ENCODE assay signal across 23 cellular contexts in the genomic region with DNA sequence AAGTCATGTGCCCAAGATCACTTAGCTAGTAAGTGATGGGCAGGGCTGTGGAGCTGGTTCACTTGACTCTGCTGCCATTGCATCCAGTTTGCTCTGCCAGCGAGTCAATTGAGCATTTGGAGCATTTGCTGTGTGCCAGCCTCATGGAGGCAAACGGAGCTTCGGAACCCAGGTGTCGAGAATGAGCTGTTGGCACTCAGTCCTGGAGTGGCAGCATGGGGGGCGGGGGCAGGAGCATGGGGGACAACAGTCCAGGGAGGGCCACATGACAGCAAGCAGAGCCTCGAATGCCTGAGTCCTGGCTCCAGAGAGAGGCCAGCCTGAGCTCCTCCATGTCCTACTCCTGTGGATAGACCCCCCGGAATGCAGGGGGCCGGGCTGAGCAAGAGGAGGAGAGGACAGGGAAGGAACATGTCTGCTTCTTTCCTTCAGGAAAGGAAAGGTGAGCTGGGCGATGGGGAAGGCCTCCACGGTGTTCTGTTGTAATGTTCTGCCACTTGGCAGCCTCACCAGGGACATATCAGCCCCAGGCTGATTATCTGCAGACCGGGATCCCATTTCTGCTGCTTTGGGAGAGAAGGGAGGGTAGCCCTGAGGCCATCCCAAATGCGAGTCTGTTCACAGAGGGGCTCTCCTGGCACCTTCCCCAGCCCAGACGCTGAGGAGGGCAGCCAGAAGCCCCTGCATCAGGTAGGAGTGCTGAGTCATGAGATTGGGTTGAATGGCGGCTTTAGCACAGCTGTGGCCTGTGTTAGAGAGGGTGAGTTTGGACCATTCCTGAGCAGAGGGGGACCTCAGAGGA. TPM values are rescaled to one million over a fixed set of nuclear protein-coding genes. Genes with fewer than 3 reads are reported as not detected.
DNase-seq lines count a peak whose midpoint lies in the region; ATAC-seq and TF ChIP-seq lines count a peak whose summit lies in the region.
"Had no signal": no experiment of that assay in that cellular context is flagged by ENCODE, and none has a peak within 500 bp of the region (broad histone marks: within the 10 kb centered on the region; RNA-seq: fewer than 3 reads in every experiment).

No MANE protein-coding gene starts in this region.

- POLR2A ChIA-PET in Panc1 (lab: Charles Lee): interaction anchor here (0.5 to 0.6 kb wide), 4 partner anchors 30 to 934 kb away, joined by 3 to 14 read pairs (median 4); no protein-coding TSS in a partner anchor
- POLR2A ChIA-PET in activated CD8-positive, alpha-beta T cell treated with anti-CD3 and anti-CD28 coated beads for 36 hours (lab: Charles Lee): interaction anchor here (2.3 kb wide), 1 partner anchor 9 kb away, joined by 10 read pairs; no protein-coding TSS in a partner anchor

- ATAC-seq in stimulated activated naive CD8-positive, alpha-beta T cell treated with anti-CD3 and anti-CD28 coated beads, Interleukin-15, amount 100 ng/mL, for 72 hours: no peak
- ATAC-seq in stimulated activated naive CD8-positive, alpha-beta T cell treated with anti-CD3 and anti-CD28 coated beads, Interleukin-15, Interleukin-2, amounts not matched to agents 100 U/mL and 50 U/mL, for 24 hours: no peak
- ATAC-seq in Panc1 (no peak), left lobe of liver (peak; percentile 12), HG02973 (IDR thresholded peaks at IDR 0.05; ENCODE audit: unreplicated experiment) (no peak)
- ATAC-seq in activated CD8-positive, alpha-beta T cell treated with anti-CD3 and anti-CD28 coated beads for 36 hours: no peak
- ATAC-seq: left lung; natural killer cell treated with Interleukin-12 subunit alpha and Interleukin-12 subunit beta and Interleukin-15 and Interleukin-18, amount 100 ng/mL, for 72 hours had no signal

- H3K4me1 Mint-ChIP-seq in stimulated activated naive CD8-positive, alpha-beta T cell treated with anti-CD3 and anti-CD28 coated beads, Interleukin-15, amount 100 ng/mL, for 72 hours: peaks cover 79% of the 10 kb centered on the region
- H3K4me1 Mint-ChIP-seq in activated CD8-positive, alpha-beta T cell treated with anti-CD3 and anti-CD28 coated beads for 36 hours (ENCODE audit: low read depth): peaks cover 39% of the 10 kb centered on the region

- peak overlapping the region; percentile 74 for H3K27ac ChIP-seq in Panc1 (ENCODE audit: low read length)
- H3K27ac ChIP-seq: epithelial cell of prostate, left lung, sigmoid colon, vagina had no signal

- intact Hi-C loops in Panc1 (cut with micrococcal nuclease; ENCODE audit: unreplicated experiment): no loop called here
- intact Hi-C loops in activated CD8-positive, alpha-beta T cell treated with anti-CD3 and anti-CD28 coated beads for 36 hours (cut with micrococcal nuclease): no loop called here

- H3K4me3 ChIP-seq in Panc1 (ENCODE audit: low read depth in 2 of 2, low read length in 2 of 2): no peak overlapping the region
- H3K4me3 ChIP-seq: left lung, sigmoid colon, vagina had no signal

- CTCF ChIA-PET in Panc1 (lab: Charles Lee): no interaction called here
- CTCF ChIA-PET in activated CD8-positive, alpha-beta T cell treated with anti-CD3 and anti-CD28 coated beads for 36 hours (lab: Charles Lee): interaction anchor here (1.1 to 2.1 kb wide), 3 partner anchors 20 to 73 kb away, joined by 3 to 7 read pairs (median 3); no protein-coding TSS in a partner anchor

- no peak overlapping the region for H3K4me3 Mint-ChIP-seq in stimulated activated naive CD8-positive, alpha-beta T cell treated with anti-CD3 and anti-CD28 coated beads, Interleukin-15, amount 100 ng/mL, for 72 hours
- H3K4me3 Mint-ChIP-seq in activated CD8-positive, alpha-beta T cell treated with anti-CD3 and anti-CD28 coated beads for 36 hours: no peak overlapping the region
- H3K4me3 Mint-ChIP-seq: natural killer cell treated with Interleukin-12 subunit alpha and Interleukin-12 subunit beta and Interleukin-15 and Interleukin-18, amount 100 ng/mL, for 72 hours had no signal

- no peak for DNase-seq in stimulated activated naive CD8-positive, alpha-beta T cell treated with anti-CD3 and anti-CD28 coated beads, Interleukin-15, amount 100 ng/mL, for 72 hours
- DNase-seq in stimulated activated naive CD8-positive, alpha-beta T cell treated with anti-CD3 and anti-CD28 coated beads, Interleukin-15, Interleukin-2, amounts not matched to agents 100 U/mL and 50 U/mL, for 24 hours: no peak
- DNase-seq in Panc1 (ENCODE audit: low read depth, low spot score) (no peak), left lobe of liver (ENCODE audit: low spot score) (no peak), pons (ENCODE audit: low spot score) (no peak)
- no peak for DNase-seq in activated CD8-positive, alpha-beta T cell treated with anti-CD3 and anti-CD28 coated beads for 36 hours
- DNase-seq: activated CD4-positive, alpha-beta T cell treated with anti-CD3 and anti-CD28 coated beads for 4 hours; activated effector memory CD4-positive, alpha-beta T cell treated with anti-CD3 and anti-CD28 coated beads, Interleukin-2, amount 50 U/mL, for 16 hours; amniotic stem cell; CD8-positive, alpha-beta memory T cell; central memory CD4-positive, alpha-beta T cell; DMS53; Kasumi-1; NCI-H1048; NCI-H2081 treated with DMSO at 0.1 percent for 48 hours; SIG-M5; sigmoid colon; stimulated activated CD4-positive, alpha-beta T cell treated with anti-CD3 and anti-CD28 coated beads, Interleukin-15, amount 100 ng/mL, for 24 hours had no signal

- no peak for TF ChIP-seq CTCF in Panc1 (IDR thresholded peaks at IDR 0.05)
- no peak for TF ChIP-seq CTCF in activated CD8-positive, alpha-beta T cell treated with anti-CD3 and anti-CD28 coated beads for 36 hours (IDR thresholded peaks at IDR 0.05)

- in situ Hi-C loops in Panc1 (cut with HindIII; ENCODE audit: low pct_unique_long_range_greater_than_20kb, low sequenced_read_pairs): no loop called here

- no peaks in the 10 kb centered on the region for H3K9me3 Mint-ChIP-seq in stimulated activated naive CD8-positive, alpha-beta T cell treated with anti-CD3 and anti-CD28 coated beads, Interleukin-15, amount 100 ng/mL, for 72 hours
- H3K9me3 Mint-ChIP-seq in activated CD8-positive, alpha-beta T cell treated with anti-CD3 and anti-CD28 coated beads for 36 hours: no peaks in the 10 kb centered on the region
- H3K9me3 Mint-ChIP-seq: CD8-positive, alpha-beta memory T cell; natural killer cell treated with Interleukin-12 subunit alpha and Interleukin-12 subunit beta and Interleukin-15 and Interleukin-18, amount 100 ng/mL, for 72 hours had no signal

- peak overlapping the region; percentile 31 to 87 for H3K27ac Mint-ChIP-seq in stimulated activated naive CD8-positive, alpha-beta T cell treated with anti-CD3 and anti-CD28 coated beads, Interleukin-15, amount 100 ng/mL, for 72 hours
- H3K27ac Mint-ChIP-seq in activated CD8-positive, alpha-beta T cell treated with anti-CD3 and anti-CD28 coated beads for 36 hours: no peak overlapping the region
- H3K27ac Mint-ChIP-seq: natural killer cell treated with Interleukin-12 subunit alpha and Interleukin-12 subunit beta and Interleukin-15 and Interleukin-18, amount 100 ng/mL, for 72 hours had no signal

- no peaks in the 10 kb centered on the region for H3K27me3 Mint-ChIP-seq in stimulated activated naive CD8-positive, alpha-beta T cell treated with anti-CD3 and anti-CD28 coated beads, Interleukin-15, amount 100 ng/mL, for 72 hours
- no peaks in the 10 kb centered on the region for H3K27me3 Mint-ChIP-seq in activated CD8-positive, alpha-beta T cell treated with anti-CD3 and anti-CD28 coated beads for 36 hours
- H3K27me3 Mint-ChIP-seq: natural killer cell treated with Interleukin-12 subunit alpha and Interleukin-12 subunit beta and Interleukin-15 and Interleukin-18, amount 100 ng/mL, for 72 hours had no signal

- BruUV-seq in Panc1 (replicated peaks; lab: Mats Ljungman, UMichigan): no TSS peak

- peaks cover 67% of the 10 kb centered on the region for H3K4me1 ChIP-seq in Panc1 (ENCODE audit: control insufficient read depth, insufficient read depth, low read length)
- H3K4me1 ChIP-seq: sigmoid colon had no signal

- H3K27me3 ChIP-seq in Panc1 (ENCODE audit: control insufficient read depth, insufficient read depth, low read length): no peaks in the 10 kb centered on the region
- H3K27me3 ChIP-seq: left lung, sigmoid colon, vagina had no signal

- H3K36me3 ChIP-seq in Panc1 (ENCODE audit: control insufficient read depth, insufficient read depth, low read length): no peaks in the 10 kb centered on the region
- H3K36me3 ChIP-seq: sigmoid colon, vagina had no signal

- H3K9me3 ChIP-seq in Panc1 (ENCODE audit: control insufficient read depth, insufficient read depth, low read depth, low read length): no peaks in the 10 kb centered on the region
- H3K9me3 ChIP-seq: left lung, sigmoid colon, vagina had no signal

- peaks cover 12% of the 10 kb centered on the region for H3K36me3 Mint-ChIP-seq in activated CD8-positive, alpha-beta T cell treated with anti-CD3 and anti-CD28 coated beads for 36 hours (ENCODE audit: low read depth)
- H3K36me3 Mint-ChIP-seq: natural killer cell treated with Interleukin-12 subunit alpha and Interleukin-12 subunit beta and Interleukin-15 and Interleukin-18, amount 100 ng/mL, for 72 hours had no signal

RNA-seq across cellular contexts. Expression of a gene that starts 59.6 kb away (rescaled TPM):
- 234 TPM for total RNA-seq in Panc1 (2021; ENCODE audit: unreplicated experiment)
- polyA plus RNA-seq in Panc1 (2012; ENCODE audit: insufficient read length): 556 TPM
- 27.5 TPM for total RNA-seq in left lobe of liver
- 100 to 1,000 TPM; 166 to 170 TPM for total RNA-seq in activated CD8-positive, alpha-beta T cell treated with anti-CD3 and anti-CD28 coated beads for 36 hours
